Comparison of ENCODE assay signal across 20 cellular contexts in the genomic region with DNA sequence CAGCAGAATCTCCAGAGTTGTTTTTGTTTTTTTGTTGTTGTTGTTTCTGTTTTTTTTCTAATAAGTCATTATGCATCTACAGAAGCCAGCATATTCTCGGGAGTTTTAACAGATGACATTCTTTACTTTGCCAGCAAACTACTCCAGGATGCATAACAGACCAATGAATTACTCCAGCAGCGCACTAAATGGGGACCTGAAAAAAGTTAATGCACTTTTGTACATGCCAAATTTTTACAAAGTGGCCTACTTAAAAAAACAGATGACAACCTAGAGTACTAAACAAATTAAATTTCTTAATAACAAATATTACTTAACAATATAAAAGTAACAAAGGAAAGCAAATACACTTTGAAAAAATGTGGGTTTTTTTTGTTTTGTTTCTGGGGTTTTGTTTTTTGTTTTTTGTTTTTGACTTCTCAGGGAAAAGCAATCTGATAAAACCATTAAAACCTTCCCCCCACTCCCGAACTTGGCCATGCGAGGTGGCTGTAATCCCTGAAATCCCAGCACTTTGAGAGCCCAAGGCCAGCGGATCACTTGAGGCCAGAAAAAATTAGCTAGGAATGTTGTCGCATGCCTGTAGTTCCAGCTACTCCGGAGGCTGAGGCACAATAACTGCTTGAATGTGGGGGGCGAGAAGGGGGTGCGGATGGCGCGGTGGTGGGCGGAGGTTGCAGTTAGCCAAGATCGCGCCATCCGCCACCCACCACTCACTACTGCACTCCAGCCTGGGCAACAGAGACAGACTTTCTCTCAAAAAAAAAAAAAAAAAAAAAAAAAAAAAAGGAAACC.
A peak's percentile ranks its signal among the peaks of the same experiment; 100 is the strongest.
DNase-seq lines count a peak whose midpoint lies in the region; ATAC-seq lines count a peak whose summit lies in the region.
"Had no signal": no experiment of that assay in that cellular context is flagged by ENCODE, and none has a peak within 500 bp of the region (broad histone marks: within the 10 kb centered on the region; RNA-seq: fewer than 3 reads in every experiment).

No MANE protein-coding gene starts in this region.

- H3K9ac ChIP-seq in skeletal muscle satellite cell (ENCODE audit: low read depth, low read length): no peak overlapping the region

- H3K27me3 ChIP-seq in skeletal muscle satellite cell (ENCODE audit: control insufficient read depth, insufficient read depth, low read length): no peaks in the 10 kb centered on the region
- H3K27me3 ChIP-seq: BE2C had no signal

- peak; percentile 24 for DNase-seq in NCI-H82 (lab: John Stamatoyannopoulos, UW)
- no peak for DNase-seq in NCI-H82 treated with DMSO at 0.1 percent for 48 hours (lab: John Stamatoyannopoulos, UW; ENCODE audit: unreplicated experiment)
- DNase-seq in amniotic epithelial cell (ENCODE audit: low read depth): peak; percentile 23
- DNase-seq in iPS-NIHi7 (ENCODE audit: extremely low spot score): peak; percentile 13
- DNase-seq in OCI-M2 (lab: John Stamatoyannopoulos, UW; ENCODE audit: unreplicated experiment): no peak
- DNase-seq: 8988T; activated CD4-positive, alpha-beta T cell treated with anti-CD3 and anti-CD28 coated beads for 4 hours; activated CD8-positive, alpha-beta memory T cell treated with anti-CD3 and anti-CD28 coated beads, Interleukin-2, amount 50 U/mL, for 48 hours; activated effector memory CD4-positive, alpha-beta T cell treated with Interleukin-2 at 50 U/mL for 16 hours; BE2C; Calu3; effector CD8-positive, alpha-beta T cell; MM.1S; naive thymus-derived CD8-positive, alpha-beta T cell; NCI-H1436 treated with DMSO at 0.1 percent for 48 hours; NCI-H774 had no signal

- H3K4me1 ChIP-seq in skeletal muscle satellite cell (ENCODE audit: control insufficient read depth, insufficient read depth, low read length): peaks cover 32% of the 10 kb centered on the region
- H3K4me1 ChIP-seq: BE2C had no signal

- H3K4me2 ChIP-seq in skeletal muscle satellite cell (ENCODE audit: low read length): peak overlapping the region; percentile 65

- H3K4me3 ChIP-seq in skeletal muscle satellite cell (ENCODE audit: low read length): no peak overlapping the region
- H3K4me3 ChIP-seq: skin epidermis had no signal

- H3K36me3 ChIP-seq in skeletal muscle satellite cell (ENCODE audit: insufficient read depth, low read length): no peaks in the 10 kb centered on the region
- H3K36me3 ChIP-seq: BE2C had no signal

- ATAC-seq in GM21723 (IDR thresholded peaks at IDR 0.05; ENCODE audit: unreplicated experiment) (no peak), HG03432 (IDR thresholded peaks at IDR 0.05; ENCODE audit: unreplicated experiment) (no peak)
- ATAC-seq: naive thymus-derived CD8-positive, alpha-beta T cell had no signal

- no peaks in the 10 kb centered on the region for H3K9me3 ChIP-seq in skeletal muscle satellite cell (replicated peaks; ENCODE audit: low read length)
- H3K9me3 ChIP-seq: BE2C had no signal

Comparison
In these comparisons a context has a peak if more than half of its experiments do, and no peak if none do; other contexts are left out.
1. DNase-seq: peak in NCI-H82 (single experiment), amniotic epithelial cell (single experiment) and iPS-NIHi7 (single experiment); none in NCI-H82 treated with DMSO at 0.1 percent for 48 hours (single experiment) and OCI-M2 (single experiment).